7 cellular contexts compared by ENCODE assay signal in the genomic region with DNA sequence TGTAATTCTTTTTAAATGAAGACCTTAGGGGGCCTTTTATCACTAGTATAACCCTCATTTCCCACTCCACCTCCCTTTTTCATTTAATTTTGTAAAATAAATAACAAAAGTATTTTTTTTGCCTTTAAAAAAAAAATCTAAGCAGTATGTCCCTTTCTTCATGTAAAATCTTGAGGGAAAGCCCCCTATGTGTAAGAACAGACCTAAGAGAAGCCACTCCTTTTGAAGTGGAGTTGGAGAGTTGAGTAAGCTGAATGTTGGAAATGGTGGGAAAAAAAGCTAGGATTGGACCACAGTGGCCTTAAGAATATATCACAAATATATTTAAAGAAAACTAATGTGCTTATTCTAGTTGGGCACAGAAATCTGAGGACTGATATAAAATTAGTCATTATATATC.
"Had no signal": no experiment of that assay in that cellular context is flagged by ENCODE, and none has a peak within 500 bp of the region (broad histone marks: within the 10 kb centered on the region; RNA-seq: fewer than 3 reads in every experiment).

No MANE protein-coding gene starts in this region.

- DNase-seq: GOT3, HCEC 1CT, Karpas-422, KBM-7 had no signal

- H3K27ac ChIP-seq: KMS-11 had no signal

- H3K9ac ChIP-seq: KMS-11 had no signal

- H3K9me3 Mint-ChIP-seq: IgD-negative memory B cell had no signal

- H3K4me3 Mint-ChIP-seq: IgD-negative memory B cell had no signal

- H3K27ac Mint-ChIP-seq: IgD-negative memory B cell had no signal

- H3K27me3 Mint-ChIP-seq: IgD-negative memory B cell had no signal

- H3K4me2 ChIP-seq: KMS-11 had no signal

- FAIRE-seq: HTR-8/SVneo had no signal
